Comparison of ENCODE assay signal across 10 cellular contexts in genomic region chr5:72402959-72403628, GRCh38.
DNase-seq lines count a peak whose midpoint lies in the region; ATAC-seq, FAIRE-seq and TF ChIP-seq lines count a peak whose summit lies in the region.
"Had no signal": no experiment of that assay in that cellular context is flagged by ENCODE, and none has a peak within 500 bp of the region (broad histone marks: within the 10 kb centered on the region; RNA-seq: fewer than 3 reads in every experiment).

No MANE protein-coding gene starts in this region.

- no peaks in the 10 kb centered on the region for H3K36me3 ChIP-seq in Peyer's patch
- H3K36me3 ChIP-seq in sigmoid colon, result no peaks in the 10 kb centered on the region

- peak; percentile 65 for FAIRE-seq in GM12892 (lab: Jason Lieb, UNC)

- peaks cover 0 to 12% (median 0%) of the 10 kb centered on the region in 4 donors for H3K9me3 ChIP-seq in Peyer's patch
- H3K9me3 ChIP-seq in sigmoid colon, result peaks cover 0 to 14% (median 7%) of the 10 kb centered on the region in 4 donors

- DNase-seq in GM12892 (ENCODE audit: insufficient read length) (no peak), Peyer's patch (no peak), fibroblast of mammary gland (ENCODE audit: low read depth) (peak; percentile 41), sigmoid colon (no peak), HCEC 1CT (no peak), DMS153 (lab: John Stamatoyannopoulos, UW) (no peak), HK-2 (ENCODE audit: unreplicated experiment) (no peak)
- DNase-seq: NCI-H1436 treated with DMSO at 0.1 percent for 48 hours; stimulated activated CD4-positive, alpha-beta T cell treated with anti-CD3 and anti-CD28 coated beads, Interleukin-1b, Interleukin-23, amount 100 ng/mL, for 48 hours had no signal

- no peak for TF ChIP-seq EP300 in sigmoid colon (IDR thresholded peaks at IDR 0.05)

- peak in 4 of 6 experiments; percentile 9 to 35 (median 14) for TF ChIP-seq CTCF in Peyer's patch (IDR thresholded peaks at IDR 0.05)
- TF ChIP-seq CTCF in fibroblast of mammary gland (conservative IDR thresholded peaks at IDR 0.05; ENCODE audit: control insufficient read depth, insufficient read depth, low read depth, low read length), result peak; percentile 68
- TF ChIP-seq CTCF in sigmoid colon (IDR thresholded peaks at IDR 0.05), result no peak

- WGBS in sigmoid colon, 2 donors, result 58 to 69% methylated on average over 4 of the region's 4 CpGs

- no peak for ATAC-seq in HG02852 (IDR thresholded peaks at IDR 0.05; ENCODE audit: unreplicated experiment)

- H3K27me3 ChIP-seq in Peyer's patch (no peaks in the 10 kb centered on the region), sigmoid colon (no peaks in the 10 kb centered on the region)

- intact Hi-C loops in sigmoid colon (cut with DNase I), result no loop called here

- H3K27ac ChIP-seq in Peyer's patch (peak overlapping the region in 1 of 4 donors; percentile 13), sigmoid colon (peak overlapping the region in 3 of 4 donors; percentile 30 to 58 (median 32))

- TF ChIP-seq POLR2A in GM12892 (IDR thresholded peaks at IDR 0.05; ENCODE audit: low read depth, low read length), result no peak
- no peak for TF ChIP-seq POLR2A in Peyer's patch (IDR thresholded peaks at IDR 0.05)
- no peak for TF ChIP-seq POLR2A in sigmoid colon (IDR thresholded peaks at IDR 0.05)

- H3K4me1 ChIP-seq in Peyer's patch (no peaks in the 10 kb centered on the region), sigmoid colon (peaks cover 0 to 14% (median 0%) of the 10 kb centered on the region in 4 donors)

- H3K4me3 ChIP-seq in Peyer's patch (no peak overlapping the region), fibroblast of mammary gland (ENCODE audit: control insufficient read depth, low read depth, low read length) (no peak overlapping the region), sigmoid colon (no peak overlapping the region)

Comparison
In these comparisons a context has a peak if more than half of its experiments do, and no peak if none do; other contexts are left out.
1. CTCF ChIP-seq: peak in Peyer's patch (4 of 6) and fibroblast of mammary gland (single experiment); none in sigmoid colon (0 of 4).